ENCODE assay signal across 20 cellular contexts in genomic region chr9:134597041-134597913, GRCh38. TPM values are rescaled to one million over a fixed set of nuclear protein-coding genes. Genes with fewer than 3 reads are reported as not detected.
DNase-seq lines count a peak whose midpoint lies in the region; ATAC-seq, FAIRE-seq and TF ChIP-seq lines count a peak whose summit lies in the region.
"Had no signal": no experiment of that assay in that cellular context is flagged by ENCODE, and none has a peak within 500 bp of the region (broad histone marks: within the 10 kb centered on the region; RNA-seq: fewer than 3 reads in every experiment).

No MANE protein-coding gene starts in this region.

- no peak for TF ChIP-seq RAD21 in A549 (conservative IDR thresholded peaks at IDR 0.05 in 1 of 2, IDR thresholded peaks at IDR 0.05 in 1 of 2)

- H3K27me3 Mint-ChIP-seq in activated CD8-positive, alpha-beta memory T cell treated with anti-CD3 and anti-CD28 coated beads, Interleukin-2, amount 10 ng/mL, durations not matched to agents 7 days and 5 days, result no peaks in the 10 kb centered on the region

- FAIRE-seq in A549 (lab: Jason Lieb, UNC) (no peak), H54 (lab: Jason Lieb, UNC) (peak; percentile 6)
- FAIRE-seq: HTR-8/SVneo had no signal

- H3K9me3 Mint-ChIP-seq in activated CD8-positive, alpha-beta memory T cell treated with anti-CD3 and anti-CD28 coated beads, Interleukin-2, amount 10 ng/mL, durations not matched to agents 7 days and 5 days (ENCODE audit: low read depth), result no peaks in the 10 kb centered on the region
- H3K9me3 Mint-ChIP-seq: immature natural killer cell had no signal

- ATAC-seq in A549 (peak; percentile 11 to 36; a peak in 3 of 6 replicates), GM19351 (IDR thresholded peaks at IDR 0.05; ENCODE audit: unreplicated experiment) (no peak)
- ATAC-seq in activated CD8-positive, alpha-beta memory T cell treated with anti-CD3 and anti-CD28 coated beads, Interleukin-2, amount 10 ng/mL, durations not matched to agents 7 days and 5 days, result no peak
- ATAC-seq: right lobe of liver had no signal

- POLR2A ChIA-PET in A549 (lab: Yijun Ruan, JAX), result no interaction called here

- DNase-seq in A549 (ENCODE audit: low read depth in 1 of 2, low spot score in 1 of 2) (peak in 1 of 2 experiments; percentile 28), H54 (ENCODE audit: insufficient read length, low spot score) (no peak), mesenteric fat pad (ENCODE audit: low spot score) (peak; percentile 85), NCI-H446 treated with DMSO at 0.1 percent for 48 hours (lab: John Stamatoyannopoulos, UW) (no peak), cortex of kidney (lab: John Stamatoyannopoulos, UW) (no peak), DMS79 treated with DMSO at 0.1 percent for 48 hours (lab: John Stamatoyannopoulos, UW) (no peak)
- DNase-seq in activated CD8-positive, alpha-beta memory T cell treated with anti-CD3 and anti-CD28 coated beads, Interleukin-2, amount 10 ng/mL, durations not matched to agents 7 days and 5 days, result peak; percentile 33
- DNase-seq: activated gamma-delta T cell treated with Interleukin-2 at 50 U/mL for 16 hours, AML-193, anterior cingulate cortex, Caco-2, colonic mucosa, immature natural killer cell, NCI-H1694, NCI-H524, right lobe of liver had no signal

- no peak overlapping the region for H3K27ac Mint-ChIP-seq in activated CD8-positive, alpha-beta memory T cell treated with anti-CD3 and anti-CD28 coated beads, Interleukin-2, amount 10 ng/mL, durations not matched to agents 7 days and 5 days
- H3K27ac Mint-ChIP-seq: immature natural killer cell had no signal

- TF ChIP-seq CTCF in A549 (IDR thresholded peaks at IDR 0.05), result no peak

- no peak for TF ChIP-seq EP300 in A549 (IDR thresholded peaks at IDR 0.05)

- H3K4me3 ChIP-seq in A549, result no peak overlapping the region
- H3K4me3 ChIP-seq: colonic mucosa, right lobe of liver had no signal

- H3K27ac ChIP-seq in A549, result peak overlapping the region in 1 of 2 experiments; percentile 94; a peak in 3 of 6 replicates
- H3K27ac ChIP-seq: colonic mucosa, right lobe of liver, VCaP had no signal

- H3K36me3 Mint-ChIP-seq in activated CD8-positive, alpha-beta memory T cell treated with anti-CD3 and anti-CD28 coated beads, Interleukin-2, amount 10 ng/mL, durations not matched to agents 7 days and 5 days, result no peaks in the 10 kb centered on the region
- H3K36me3 Mint-ChIP-seq: immature natural killer cell had no signal

- WGBS in A549 (ENCODE audit: missing lambda C conversion rate), result 75% methylated on average over 25 of the region's 25 CpGs

- no peaks in the 10 kb centered on the region for H3K4me1 Mint-ChIP-seq in activated CD8-positive, alpha-beta memory T cell treated with anti-CD3 and anti-CD28 coated beads, Interleukin-2, amount 10 ng/mL, durations not matched to agents 7 days and 5 days
- H3K4me1 Mint-ChIP-seq: immature natural killer cell had no signal

- TF ChIP-seq POLR2A in A549 (IDR thresholded peaks at IDR 0.05; ENCODE audit: low read length), result no peak
- no peak for TF ChIP-seq POLR2A in H54 (IDR thresholded peaks at IDR 0.05; ENCODE audit: low read depth, low read length)

- no peak overlapping the region for H3K4me3 Mint-ChIP-seq in activated CD8-positive, alpha-beta memory T cell treated with anti-CD3 and anti-CD28 coated beads, Interleukin-2, amount 10 ng/mL, durations not matched to agents 7 days and 5 days
- H3K4me3 Mint-ChIP-seq: immature natural killer cell had no signal

- CTCF ChIA-PET in A549 (lab: Yijun Ruan, JAX), result interaction anchor here (0.8 to 2.1 kb wide), 4 partner anchors 49 to 154 kb away, joined by 3 to 11 read pairs (median 4); no protein-coding TSS in a partner anchor
- CTCF ChIA-PET in activated CD8-positive, alpha-beta memory T cell treated with anti-CD3 and anti-CD28 coated beads, Interleukin-2, amount 10 ng/mL, durations not matched to agents 7 days and 5 days (lab: Charles Lee), result no interaction called here

- peaks cover 34% of the 10 kb centered on the region for H3K4me1 ChIP-seq in A549
- H3K4me1 ChIP-seq: colonic mucosa, right lobe of liver had no signal

- no peak overlapping the region for H3K4me2 ChIP-seq in A549

- peaks cover 8% of the 10 kb centered on the region for H3K9me3 ChIP-seq in A549
- H3K9me3 ChIP-seq: colonic mucosa, right lobe of liver had no signal

TF ChIP-seq in A549, 52 proteins besides CTCF, POLR2A, EP300 and RAD21:
- TF ChIP-seq JUN (IDR thresholded peaks at IDR 0.05) (no peak), MAX (IDR thresholded peaks at IDR 0.05) (peak; percentile 26; the same call in 1 of the 2 replicates), ZFP36 (IDR thresholded peaks at IDR 0.05; ENCODE audit: borderline replicate concordance, partially characterized antibody) (no peak), ZSCAN20 (CRISPR knock-in tag; IDR thresholded peaks at IDR 0.05) (no peak)
TF ChIP-seq in A549: peak in this region for 1.

RNA-seq across cellular contexts. Expression of gene COL5A1, which starts 44.3 kb away (rescaled TPM):
- polyA plus RNA-seq in A549 (2011; rRNA removed) (15.2 and 16.1 TPM in 2 replicates), A549 (2017; fragmentation: RNase III; extraction: RNeasy Plus Mini Kit Qiagen cat#74134 plus additional on column Dnase treatment) (50.7 to 72.3 TPM (median 67.5 TPM) in 3 replicates)
- 19.4 and 22.8 TPM in 2 replicates for polyA plus RNA-seq in A549 (2012; cell fraction: cytosol; rRNA removed)
- 109 and 117 TPM in 2 replicates for polyA plus RNA-seq in A549 (2012; cell fraction: nucleus; rRNA removed)
- polyA minus RNA-seq in A549 (2011; rRNA and poly(A)+ RNA removed), result 18.7 and 27.1 TPM in 2 replicates
- total RNA-seq in activated CD8-positive, alpha-beta memory T cell treated with anti-CD3 and anti-CD28 coated beads, Interleukin-2, amount 10 ng/mL, durations not matched to agents 7 days and 5 days, result under 1 TPM; 0.09 to 0.16 TPM
- total RNA-seq in mesenteric fat pad, result 84.7 TPM
- total RNA-seq: MCF 10A had no signal
- polyA plus RNA-seq: immature natural killer cell had no signal

Comparison
In these comparisons a context has a peak if more than half of its experiments do, and no peak if none do; other contexts are left out.
1. ATAC-seq: peak in A549 (2 of 2); none in activated CD8-positive, alpha-beta memory T cell treated with anti-CD3 and anti-CD28 coated beads, Interleukin-2, amount 10 ng/mL, durations not matched to agents 7 days and 5 days (single experiment) and GM19351 (single experiment).
2. DNase-seq: peak in activated CD8-positive, alpha-beta memory T cell treated with anti-CD3 and anti-CD28 coated beads, Interleukin-2, amount 10 ng/mL, durations not matched to agents 7 days and 5 days (single experiment) and mesenteric fat pad (single experiment); none in H54 (single experiment), NCI-H446 treated with DMSO at 0.1 percent for 48 hours (single experiment), cortex of kidney (single experiment) and DMS79 treated with DMSO at 0.1 percent for 48 hours (single experiment).
3. RNA of gene COL5A1, which starts 44.3 kb away (total RNA-seq): 84.7 TPM in mesenteric fat pad (single experiment); 0.09 to 0.16 TPM in activated CD8-positive, alpha-beta memory T cell treated with anti-CD3 and anti-CD28 coated beads, Interleukin-2, amount 10 ng/mL, durations not matched to agents 7 days and 5 days; every median in the first group is over 10 times any median in the second.